Comparison of ENCODE assay signal across 14 cellular contexts in the genomic region with DNA sequence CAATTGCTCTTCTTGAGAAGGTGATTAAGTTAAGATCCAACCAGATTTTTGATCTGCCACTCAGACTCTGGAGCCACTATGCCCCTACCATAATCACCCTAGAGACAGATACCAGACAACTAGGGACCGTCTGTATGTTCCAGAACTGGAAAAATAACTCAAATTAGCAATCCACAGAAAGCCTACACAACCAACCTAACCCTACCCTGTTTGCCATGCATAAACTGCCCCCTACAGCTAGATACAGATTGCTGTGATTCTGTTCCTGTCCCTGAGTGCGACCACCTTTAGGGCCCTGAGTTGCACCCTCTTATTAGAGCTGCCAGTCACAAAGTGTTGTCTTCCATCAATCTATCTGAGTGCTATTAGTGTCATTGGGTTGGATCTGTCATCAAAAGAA.
DNase-seq lines count a peak whose midpoint lies in the region; ATAC-seq and TF ChIP-seq lines count a peak whose summit lies in the region.
"Had no signal": no experiment of that assay in that cellular context is flagged by ENCODE, and none has a peak within 500 bp of the region (broad histone marks: within the 10 kb centered on the region; RNA-seq: fewer than 3 reads in every experiment).

No MANE protein-coding gene starts in this region.

- H3K36me3 Mint-ChIP-seq in H9 (ENCODE audit: insufficient read depth in 1 of 3, low read depth in 3 of 3) (no peaks in the 10 kb centered on the region), WTC11 (no peaks in the 10 kb centered on the region)
- H3K36me3 Mint-ChIP-seq: CD4-positive, alpha-beta memory T cell had no signal

- H3K9me3 Mint-ChIP-seq in H9 (no peaks in the 10 kb centered on the region), WTC11 (no peaks in the 10 kb centered on the region)

- H3K27ac Mint-ChIP-seq in H9 (no peak overlapping the region), WTC11 (no peak overlapping the region)
- H3K27ac Mint-ChIP-seq: B cell; CD4-positive, alpha-beta memory T cell had no signal

- H3K4me1 ChIP-seq in BE2C (peaks cover 30% of the 10 kb centered on the region), H9 (ENCODE audit: insufficient read depth, low read length) (peaks cover 4% of the 10 kb centered on the region; the same call in 1 of the 2 replicates)

- H3K23me2 ChIP-seq in H9 (ENCODE audit: insufficient read length, low read depth, low read length, poor library complexity, severe bottlenecking): no peaks in the 10 kb centered on the region

- no peak overlapping the region for H2AK5ac ChIP-seq in H9 (ENCODE audit: insufficient read length, low read length)

- no peak overlapping the region for H3K56ac ChIP-seq in H9 (ENCODE audit: insufficient read length, low read depth, low read length)

- H3K27me3 Mint-ChIP-seq in H9 (ENCODE audit: low read depth): no peaks in the 10 kb centered on the region
- H3K27me3 Mint-ChIP-seq in WTC11 (ENCODE audit: low read depth): no peaks in the 10 kb centered on the region
- H3K27me3 Mint-ChIP-seq: B cell; CD4-positive, alpha-beta memory T cell had no signal

- no peak overlapping the region for H4K8ac ChIP-seq in H9 (replicated peaks; ENCODE audit: insufficient read length, low read depth, low read length)

- H3K4me2 ChIP-seq in H9 (ENCODE audit: insufficient read depth, insufficient read length, low read length) (no peak overlapping the region), neural cell (ENCODE audit: low read length) (no peak overlapping the region)

- TF ChIP-seq EP300 in neural cell (conservative IDR thresholded peaks at IDR 0.05; ENCODE audit: poor library complexity, severe bottlenecking): peak; percentile 43

- H4K5ac ChIP-seq in H9 (ENCODE audit: insufficient read length, low read depth, low read length): no peak overlapping the region

- no peaks in the 10 kb centered on the region for H3K9me2 ChIP-seq in neural cell (ENCODE audit: insufficient read depth, low read length)

- POLR2A ChIA-PET in WTC11 (lab: Charles Lee): no interaction called here

- H3K4me1 Mint-ChIP-seq in H9 (peaks cover 12 to 17% of the 10 kb centered on the region in 2 experiments), WTC11 (peaks cover 21% of the 10 kb centered on the region)
- H3K4me1 Mint-ChIP-seq: B cell; CD4-positive, alpha-beta memory T cell had no signal

- no peak overlapping the region for H3K14ac ChIP-seq in H9 (ENCODE audit: insufficient read depth, low read length)

- H2BK20ac ChIP-seq in H9 (ENCODE audit: low read depth, low read length, poor library complexity, severe bottlenecking): no peak overlapping the region

- no peak overlapping the region for H4K91ac ChIP-seq in H9 (ENCODE audit: insufficient read length, low read depth, low read length)

- H2BK15ac ChIP-seq in H9 (ENCODE audit: low read depth, low read length): no peak overlapping the region

- no CpG with 5 or more reads among the region's 2 CpGs for WGBS in H9 (ENCODE audit: extremely low coverage, insufficient read length, low lambda C conversion rate)

- H3K4me3 ChIP-seq in BE2C (ENCODE audit: low read depth, low read length) (no peak overlapping the region), neural cell (ENCODE audit: low read length) (no peak overlapping the region)

- H3K27me3 ChIP-seq in BE2C (no peaks in the 10 kb centered on the region), H9 (ENCODE audit: insufficient read depth, low read length) (no peaks in the 10 kb centered on the region), neural cell (ENCODE audit: insufficient read depth, low read depth, low read length) (no peaks in the 10 kb centered on the region)

- H3K79me1 ChIP-seq in H9 (ENCODE audit: insufficient read depth, low read depth, low read length, poor library complexity, severe bottlenecking): no peaks in the 10 kb centered on the region

- no peak overlapping the region for H2BK12ac ChIP-seq in H9 (ENCODE audit: insufficient read length, low read depth, low read length)

- H3K27ac ChIP-seq in H9 (ENCODE audit: insufficient read length, low read depth, low read length) (no peak overlapping the region), neural cell (ENCODE audit: low read length) (no peak overlapping the region)
- H3K27ac ChIP-seq: C4-2B had no signal

- no peak overlapping the region for H2BK5ac ChIP-seq in H9 (ENCODE audit: insufficient read length, low read length)

- H2BK120ac ChIP-seq in H9 (ENCODE audit: low read depth, low read length, poor library complexity, severe bottlenecking): no peak overlapping the region

- no peaks in the 10 kb centered on the region for H3K36me3 ChIP-seq in BE2C
- no peaks in the 10 kb centered on the region for H3K36me3 ChIP-seq in neural cell (ENCODE audit: insufficient read depth, low read length)

- no peaks in the 10 kb centered on the region for H3F3A ChIP-seq in neural cell (ENCODE audit: insufficient read depth, low read length, poor library complexity, severe bottlenecking)

- H3K4me3 Mint-ChIP-seq in H9 (no peak overlapping the region), WTC11 (no peak overlapping the region)
- H3K4me3 Mint-ChIP-seq: B cell; CD4-positive, alpha-beta memory T cell had no signal

- no peak overlapping the region for H3K9ac ChIP-seq in H9 (ENCODE audit: extremely low read depth, insufficient read length, low read length)
- H3K9ac ChIP-seq in neural cell (ENCODE audit: low read length): no peak overlapping the region

- no peaks in the 10 kb centered on the region for H4K20me1 ChIP-seq in H9 (ENCODE audit: control insufficient read depth, insufficient read depth, insufficient read length)
- H4K20me1 ChIP-seq in neural cell (ENCODE audit: insufficient read depth): no peaks in the 10 kb centered on the region

- ATAC-seq in WTC11: peak; percentile 48
- ATAC-seq: HepG2 had no signal

- H3T11ph ChIP-seq in H9 (ENCODE audit: low read length): no peak overlapping the region

- peak; percentile 17 for TF ChIP-seq RAD21 in neural cell (conservative IDR thresholded peaks at IDR 0.05)

- H3K23ac ChIP-seq in H9 (ENCODE audit: insufficient read length, low read depth, low read length): no peak overlapping the region

- H2AFZ ChIP-seq in H9 (ENCODE audit: low read length) (no peak overlapping the region), neural cell (ENCODE audit: low read depth, low read length) (no peak overlapping the region)

- CTCF ChIA-PET in WTC11 (lab: Charles Lee): interaction anchor here (0.5 kb wide), 1 partner anchor 808 kb away, joined by 3 read pairs; no protein-coding TSS in a partner anchor

- H3K79me2 ChIP-seq in H9 (ENCODE audit: insufficient read depth, low read length): no peaks in the 10 kb centered on the region
- H3K79me2 ChIP-seq in neural cell (replicated peaks; ENCODE audit: insufficient read depth, low read length): no peaks in the 10 kb centered on the region

- DNase-seq in BE2C: peak; percentile 20
- DNase-seq in H9: no peak
- DNase-seq in WTC11 (ENCODE audit: low spot score): no peak
- no peak for DNase-seq in activated CD8-positive, alpha-beta memory T cell treated with anti-CD3 and anti-CD28 coated beads, Interleukin-2, amount 50 U/mL, for 4 hours
- no peak for DNase-seq in activated naive CD4-positive, alpha-beta T cell treated with Interleukin-2 at 50 U/mL for 16 hours
- no peak for DNase-seq in activated CD8-positive, alpha-beta memory T cell treated with anti-CD3 and anti-CD28 coated beads for 24 hours
- DNase-seq: CD4-positive, alpha-beta memory T cell; DMS79; GOT3; HCEC 1CT had no signal

- TF ChIP-seq CTCF in BE2C (IDR thresholded peaks at IDR 0.05; ENCODE audit: low read depth, low read length) (peak; percentile 41), H9 (conservative IDR thresholded peaks at IDR 0.05) (peak; percentile 28; the same call in 2 of the 3 replicates), WTC11 (IDR thresholded peaks at IDR 0.05) (no peak), neural cell (IDR thresholded peaks at IDR 0.05; ENCODE audit: poor library complexity, severe bottlenecking) (no peak)

- H3K18ac ChIP-seq in H9 (ENCODE audit: insufficient read length, low read depth, low read length): no peak overlapping the region

- H3K4ac ChIP-seq in H9 (ENCODE audit: low read depth, low read length): no peak overlapping the region

- no peaks in the 10 kb centered on the region for H3K9me3 ChIP-seq in BE2C
- H3K9me3 ChIP-seq in H9 (ENCODE audit: control insufficient read depth, low read depth, low read length): no peaks in the 10 kb centered on the region
- H3K9me3 ChIP-seq in neural cell (ENCODE audit: low read length): no peaks in the 10 kb centered on the region

TF ChIP-seq in WTC11, 78 proteins besides CTCF, POLR2A, EP300 and RAD21 (continues in another document):
- TF ChIP-seq NR3C1 (CRISPR knock-in tag; conservative IDR thresholded peaks at IDR 0.05; ENCODE audit: low read depth) (no peak), ZNF138 (CRISPR knock-in tag; conservative IDR thresholded peaks at IDR 0.05) (no peak)
- TF ChIP-seq, protein P1, sequence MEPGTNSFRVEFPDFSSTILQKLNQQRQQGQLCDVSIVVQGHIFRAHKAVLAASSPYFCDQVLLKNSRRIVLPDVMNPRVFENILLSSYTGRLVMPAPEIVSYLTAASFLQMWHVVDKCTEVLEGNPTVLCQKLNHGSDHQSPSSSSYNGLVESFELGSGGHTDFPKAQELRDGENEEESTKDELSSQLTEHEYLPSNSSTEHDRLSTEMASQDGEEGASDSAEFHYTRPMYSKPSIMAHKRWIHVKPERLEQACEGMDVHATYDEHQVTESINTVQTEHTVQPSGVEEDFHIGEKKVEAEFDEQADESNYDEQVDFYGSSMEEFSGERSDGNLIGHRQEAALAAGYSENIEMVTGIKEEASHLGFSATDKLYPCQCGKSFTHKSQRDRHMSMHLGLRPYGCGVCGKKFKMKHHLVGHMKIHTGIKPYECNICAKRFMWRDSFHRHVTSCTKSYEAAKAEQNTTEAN (CRISPR knock-in tag; IDR thresholded peaks at IDR 0.05): no peak

TF ChIP-seq in neural cell, 6 proteins besides CTCF, POLR2A, EP300 and RAD21 (continues in another document):
- no peak for TF ChIP-seq MXI1 (conservative IDR thresholded peaks at IDR 0.05; ENCODE audit: poor library complexity, severe bottlenecking)

Comparison
In these comparisons a context has a peak if more than half of its experiments do, and no peak if none do; other contexts are left out.
1. CTCF ChIP-seq: peak in BE2C (single experiment) and H9 (single experiment); none in WTC11 (single experiment) and neural cell (single experiment).